ENCODE assay signal across 14 cellular contexts in the genomic region with DNA sequence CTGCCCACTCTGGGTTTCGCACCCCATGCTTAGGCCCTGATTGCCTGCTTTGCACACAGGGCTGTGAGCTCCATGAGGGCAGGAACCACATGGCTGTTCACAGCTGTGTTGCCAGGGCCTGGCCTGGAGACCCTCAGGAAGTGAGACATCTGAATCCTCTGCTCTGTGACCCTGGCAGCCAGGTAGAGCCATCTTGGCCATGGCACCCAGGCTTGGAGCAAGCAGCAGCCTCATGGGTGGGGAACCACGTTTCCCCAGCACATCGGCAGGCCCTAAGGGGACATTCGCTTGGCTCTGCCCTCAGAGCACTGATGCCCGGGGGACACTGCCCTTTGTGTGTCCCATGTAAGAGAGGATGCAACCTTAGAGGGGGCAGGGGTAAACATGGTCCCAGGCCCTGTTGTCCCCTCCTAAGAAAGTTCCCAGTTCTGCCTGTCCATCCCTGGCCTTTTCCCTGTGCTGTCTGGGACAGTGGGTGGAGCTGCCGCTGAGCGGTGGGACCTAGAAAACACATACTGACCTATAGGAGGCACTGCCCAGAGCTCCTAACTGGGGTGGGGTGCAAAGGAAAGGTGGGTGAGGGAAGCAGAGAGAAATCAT.
A peak's percentile ranks its signal among the peaks of the same experiment; 100 is the strongest.
DNase-seq lines count a peak whose midpoint lies in the region; ATAC-seq, FAIRE-seq and TF ChIP-seq lines count a peak whose summit lies in the region.
"Had no signal": no experiment of that assay in that cellular context is flagged by ENCODE, and none has a peak within 500 bp of the region (broad histone marks: within the 10 kb centered on the region; RNA-seq: fewer than 3 reads in every experiment).

No MANE protein-coding gene starts in this region.

- POLR2A ChIA-PET in activated CD8-positive, alpha-beta T cell treated with anti-CD3 and anti-CD28 coated beads for 36 hours (lab: Charles Lee) = interaction anchor here (0.5 to 2.8 kb wide), 2 partner anchors 12 to 211 kb away, joined by 4 to 14 read pairs; partner anchors contain the start of gene PTPA
- POLR2A ChIA-PET in activated CD8-positive, alpha-beta T cell treated with anti-CD3 and anti-CD28 coated beads, Interleukin-2, amount 10 ng/mL, durations not matched to agents 7 days and 5 days (lab: Charles Lee) = no interaction called here
- POLR2A ChIA-PET in K562 (lab: Yijun Ruan, JAX) = interaction anchor here (0.5 to 1.2 kb wide), 3 partner anchors 14 to 303 kb away, joined by 3 read pairs; no protein-coding TSS in a partner anchor
- POLR2A ChIA-PET in activated CD4-positive, alpha-beta T cell treated with anti-CD3 and anti-CD28 coated beads for 36 hours (lab: Charles Lee) = no interaction called here

- WGBS in K562 (ENCODE audit: insufficient coverage, low coverage, missing lambda C conversion rate) = 64% methylated on average over 6 of the region's 7 CpGs

- H3K9me3 Mint-ChIP-seq in activated CD8-positive, alpha-beta T cell treated with anti-CD3 and anti-CD28 coated beads for 36 hours = no peaks in the 10 kb centered on the region
- no peaks in the 10 kb centered on the region for H3K9me3 Mint-ChIP-seq in activated CD8-positive, alpha-beta T cell treated with anti-CD3 and anti-CD28 coated beads, Interleukin-2, amount 10 ng/mL, durations not matched to agents 7 days and 5 days (ENCODE audit: insufficient read depth)
- no peaks in the 10 kb centered on the region for H3K9me3 Mint-ChIP-seq in memory B cell
- H3K9me3 Mint-ChIP-seq in activated CD4-positive, alpha-beta T cell treated with anti-CD3 and anti-CD28 coated beads for 36 hours (ENCODE audit: low read depth) = no peaks in the 10 kb centered on the region
- H3K9me3 Mint-ChIP-seq in stimulated activated memory B cell treated with anti-CD40 and anti-IgM and Interleukin-4, amounts not matched to agents 10 μg/mL and 1 μg/mL and 100 μg/mL, for 72 hours = no peaks in the 10 kb centered on the region

- H3K9me3 ChIP-seq in K562 (replicated peaks; ENCODE audit: control insufficient read depth, insufficient read depth, low read depth, low read length) = no peaks in the 10 kb centered on the region

- no peaks in the 10 kb centered on the region for H3K9me1 ChIP-seq in K562 (ENCODE audit: control insufficient read depth, insufficient read depth, low read length)

- no TSS peak for BruUV-seq in K562 (replicated peaks; lab: Mats Ljungman, UMichigan)

- no peak overlapping the region for H3K27ac ChIP-seq in K562 (ENCODE audit: extremely low read depth, low read depth, low read length)
- peak overlapping the region; percentile 97 for H3K27ac ChIP-seq in temporal lobe (ENCODE audit: low read depth, low read length)

- no peak overlapping the region for H3K4me3 ChIP-seq in K562

- no peak for FAIRE-seq in K562 (lab: Jason Lieb, UNC)
- FAIRE-seq: A204.1 had no signal

- no peak overlapping the region for H3K4me2 ChIP-seq in K562 (ENCODE audit: insufficient read depth, low read length)

- no peaks in the 10 kb centered on the region for H3K27me3 Mint-ChIP-seq in activated CD8-positive, alpha-beta T cell treated with anti-CD3 and anti-CD28 coated beads for 36 hours
- H3K27me3 Mint-ChIP-seq in activated CD8-positive, alpha-beta T cell treated with anti-CD3 and anti-CD28 coated beads, Interleukin-2, amount 10 ng/mL, durations not matched to agents 7 days and 5 days (ENCODE audit: low read depth) = no peaks in the 10 kb centered on the region
- H3K27me3 Mint-ChIP-seq in memory B cell = peaks cover 15% of the 10 kb centered on the region
- H3K27me3 Mint-ChIP-seq in activated CD4-positive, alpha-beta T cell treated with anti-CD3 and anti-CD28 coated beads for 36 hours = no peaks in the 10 kb centered on the region
- H3K27me3 Mint-ChIP-seq in stimulated activated memory B cell treated with anti-CD40 and anti-IgM and Interleukin-4, amounts not matched to agents 10 μg/mL and 1 μg/mL and 100 μg/mL, for 72 hours = peaks cover 57% of the 10 kb centered on the region

- H3K27me3 ChIP-seq in K562 (ENCODE audit: control insufficient read depth in 2 of 2, insufficient read depth in 2 of 2, low read length in 2 of 2) = no peaks in the 10 kb centered on the region

- no peaks in the 10 kb centered on the region for H3K36me3 Mint-ChIP-seq in activated CD8-positive, alpha-beta T cell treated with anti-CD3 and anti-CD28 coated beads for 36 hours (ENCODE audit: low read depth)
- H3K36me3 Mint-ChIP-seq in activated CD8-positive, alpha-beta T cell treated with anti-CD3 and anti-CD28 coated beads, Interleukin-2, amount 10 ng/mL, durations not matched to agents 7 days and 5 days (ENCODE audit: low read depth) = no peaks in the 10 kb centered on the region
- H3K36me3 Mint-ChIP-seq in memory B cell = peaks cover 2% of the 10 kb centered on the region
- H3K36me3 Mint-ChIP-seq in activated CD4-positive, alpha-beta T cell treated with anti-CD3 and anti-CD28 coated beads for 36 hours (ENCODE audit: low read depth) = no peaks in the 10 kb centered on the region
- no peaks in the 10 kb centered on the region for H3K36me3 Mint-ChIP-seq in stimulated activated memory B cell treated with anti-CD40 and anti-IgM and Interleukin-4, amounts not matched to agents 10 μg/mL and 1 μg/mL and 100 μg/mL, for 72 hours

- peak; percentile 4 for DNase-seq in activated CD8-positive, alpha-beta T cell treated with anti-CD3 and anti-CD28 coated beads for 36 hours
- DNase-seq in activated CD8-positive, alpha-beta T cell treated with anti-CD3 and anti-CD28 coated beads, Interleukin-2, amount 10 ng/mL, durations not matched to agents 7 days and 5 days = no peak
- DNase-seq in K562 (ENCODE audit: extremely low read depth in 1 of 4, low spot score in 3 of 4) (no peak), memory B cell (ENCODE audit: low spot score in 2 of 2) (no peak), C1 segment of cervical spinal cord (lab: John Stamatoyannopoulos, UW) (no peak)
- no peak for DNase-seq in activated CD4-positive, alpha-beta T cell treated with anti-CD3 and anti-CD28 coated beads for 36 hours
- DNase-seq: activated CD4-positive, CD25-positive, alpha-beta regulatory T cell treated with anti-CD3 and anti-CD28 coated beads, Interleukin-2, amount 50 U/mL, for 72 hours; amniotic stem cell; NCI-H2029 treated with DMSO at 0.1 percent for 48 hours; RPMI8226; stimulated activated CD4-positive, alpha-beta T cell treated with anti-CD3 and anti-CD28 coated beads, Interleukin-15, amount 100 ng/mL, for 24 hours had no signal

- no peaks in the 10 kb centered on the region for H4K20me1 ChIP-seq in K562 (replicated peaks; ENCODE audit: control insufficient read depth, insufficient read depth, low read length)

- no peaks in the 10 kb centered on the region for H3K36me3 ChIP-seq in K562 (ENCODE audit: control insufficient read depth, insufficient read depth, low read length)

- 0 out of 4 replicates have a peak overlapping the region, but pooled peaks of 1 of the 2 experiments have one; percentile 29 for H3K9ac ChIP-seq in K562 (ENCODE audit: insufficient read depth in 1 of 2, low read depth in 2 of 2, low read length in 2 of 2)

- no peak for TF ChIP-seq RAD21 in K562 (CRISPR knock-in tag; conservative IDR thresholded peaks at IDR 0.05 in 1 of 2, IDR thresholded peaks at IDR 0.05 in 1 of 2)

- CTCF ChIA-PET in activated CD8-positive, alpha-beta T cell treated with anti-CD3 and anti-CD28 coated beads for 36 hours (lab: Charles Lee) = interaction anchor here (0.7 to 5.6 kb wide), 7 partner anchors 8 to 287 kb away, joined by 3 to 26 read pairs (median 3); no protein-coding TSS in a partner anchor
- CTCF ChIA-PET in activated CD8-positive, alpha-beta T cell treated with anti-CD3 and anti-CD28 coated beads, Interleukin-2, amount 10 ng/mL, durations not matched to agents 7 days and 5 days (lab: Charles Lee) = interaction anchor here (2.7 kb wide), 1 partner anchor 144 kb away, joined by 8 read pairs; the partner anchor contains the start of gene IER5L
- CTCF ChIA-PET in K562 (lab: Yijun Ruan, JAX; ENCODE audit: low intra/inter-chr PET ratio) = no interaction called here
- CTCF ChIA-PET in activated CD4-positive, alpha-beta T cell treated with anti-CD3 and anti-CD28 coated beads for 36 hours (lab: Charles Lee) = interaction anchor here (0.7 to 3.4 kb wide), 3 partner anchors 8 to 315 kb away, joined by 3 to 17 read pairs (median 3); no protein-coding TSS in a partner anchor

- peaks cover 26% of the 10 kb centered on the region for H3K4me1 Mint-ChIP-seq in activated CD8-positive, alpha-beta T cell treated with anti-CD3 and anti-CD28 coated beads for 36 hours (ENCODE audit: low read depth)
- peaks cover 18% of the 10 kb centered on the region for H3K4me1 Mint-ChIP-seq in activated CD8-positive, alpha-beta T cell treated with anti-CD3 and anti-CD28 coated beads, Interleukin-2, amount 10 ng/mL, durations not matched to agents 7 days and 5 days (ENCODE audit: low read depth)
- peaks cover 6% of the 10 kb centered on the region for H3K4me1 Mint-ChIP-seq in memory B cell
- H3K4me1 Mint-ChIP-seq in activated CD4-positive, alpha-beta T cell treated with anti-CD3 and anti-CD28 coated beads for 36 hours = peaks cover 24% of the 10 kb centered on the region
- peaks cover 21% of the 10 kb centered on the region for H3K4me1 Mint-ChIP-seq in stimulated activated memory B cell treated with anti-CD40 and anti-IgM and Interleukin-4, amounts not matched to agents 10 μg/mL and 1 μg/mL and 100 μg/mL, for 72 hours

- no peak for TF ChIP-seq POLR2A in K562 (conservative IDR thresholded peaks at IDR 0.05)

- TF ChIP-seq EP300 in K562 (IDR thresholded peaks at IDR 0.05; ENCODE audit: low read length) = no peak

- H2AFZ ChIP-seq in K562 (ENCODE audit: low read depth, low read length) = no peak overlapping the region

- H3K4me3 Mint-ChIP-seq in activated CD8-positive, alpha-beta T cell treated with anti-CD3 and anti-CD28 coated beads for 36 hours = no peak overlapping the region
- no peak overlapping the region for H3K4me3 Mint-ChIP-seq in activated CD8-positive, alpha-beta T cell treated with anti-CD3 and anti-CD28 coated beads, Interleukin-2, amount 10 ng/mL, durations not matched to agents 7 days and 5 days
- H3K4me3 Mint-ChIP-seq in memory B cell = peak overlapping the region; percentile 44
- no peak overlapping the region for H3K4me3 Mint-ChIP-seq in activated CD4-positive, alpha-beta T cell treated with anti-CD3 and anti-CD28 coated beads for 36 hours
- H3K4me3 Mint-ChIP-seq in stimulated activated memory B cell treated with anti-CD40 and anti-IgM and Interleukin-4, amounts not matched to agents 10 μg/mL and 1 μg/mL and 100 μg/mL, for 72 hours = no peak overlapping the region

- in situ Hi-C loops in K562 (cut with MboI) = no loop called here

- H3K27ac Mint-ChIP-seq in activated CD8-positive, alpha-beta T cell treated with anti-CD3 and anti-CD28 coated beads for 36 hours = no peak overlapping the region
- H3K27ac Mint-ChIP-seq in activated CD8-positive, alpha-beta T cell treated with anti-CD3 and anti-CD28 coated beads, Interleukin-2, amount 10 ng/mL, durations not matched to agents 7 days and 5 days = no peak overlapping the region
- no peak overlapping the region for H3K27ac Mint-ChIP-seq in memory B cell
- no peak overlapping the region for H3K27ac Mint-ChIP-seq in activated CD4-positive, alpha-beta T cell treated with anti-CD3 and anti-CD28 coated beads for 36 hours
- no peak overlapping the region for H3K27ac Mint-ChIP-seq in stimulated activated memory B cell treated with anti-CD40 and anti-IgM and Interleukin-4, amounts not matched to agents 10 μg/mL and 1 μg/mL and 100 μg/mL, for 72 hours

- no peaks in the 10 kb centered on the region for H3K79me2 ChIP-seq in K562 (ENCODE audit: control insufficient read depth, insufficient read depth, low read length)

- TF ChIP-seq CTCF in activated CD8-positive, alpha-beta T cell treated with anti-CD3 and anti-CD28 coated beads for 36 hours (IDR thresholded peaks at IDR 0.05) = no peak
- TF ChIP-seq CTCF in K562 (IDR thresholded peaks at IDR 0.05 in 2 of 3, conservative IDR thresholded peaks at IDR 0.05 in 1 of 3; ENCODE audit: insufficient read depth in 2 of 3, low read depth in 1 of 3, low read length in 3 of 3) = 0 out of 6 replicates have a peak, but pooled peaks have one; percentile 3 to 16 (median 13)

- intact Hi-C loops in activated CD8-positive, alpha-beta T cell treated with anti-CD3 and anti-CD28 coated beads for 36 hours (cut with micrococcal nuclease) = loop anchor here (10.0 kb wide), 2 partner anchors 147 to 283 kb away; partner anchors contain the start of gene IER5L
- intact Hi-C loops in K562 (cut with micrococcal nuclease) = loop anchor here (5.0 kb wide), 1 partner anchor 290 kb away; no protein-coding TSS in a partner anchor
- intact Hi-C loops in activated CD4-positive, alpha-beta T cell treated with anti-CD3 and anti-CD28 coated beads for 36 hours (cut with DNase I, micrococcal nuclease) = loop anchor here (5.0 to 10.0 kb wide), 2 partner anchors 90 to 147 kb away; partner anchors contain the start of gene IER5L (in 1 of the 2)

- no peak for ATAC-seq in activated CD8-positive, alpha-beta T cell treated with anti-CD3 and anti-CD28 coated beads for 36 hours
- ATAC-seq in activated CD8-positive, alpha-beta T cell treated with anti-CD3 and anti-CD28 coated beads, Interleukin-2, amount 10 ng/mL, durations not matched to agents 7 days and 5 days = no peak
- ATAC-seq in K562 (no peak), memory B cell (ENCODE audit: low read depth) (no peak)
- ATAC-seq in activated CD4-positive, alpha-beta T cell treated with anti-CD3 and anti-CD28 coated beads for 36 hours = no peak
- no peak for ATAC-seq in stimulated activated memory B cell treated with anti-CD40 and anti-IgM and Interleukin-4, amounts not matched to agents 10 μg/mL and 1 μg/mL and 100 μg/mL, for 72 hours

- H3K4me1 ChIP-seq in K562 (replicated peaks in 1 of 2; ENCODE audit: control insufficient read depth in 2 of 2, insufficient read depth in 2 of 2, low read length in 2 of 2) = peaks cover 14 to 27% of the 10 kb centered on the region in 2 experiments

Comparison
In these comparisons a context has a peak if more than half of its experiments do, and no peak if none do; other contexts are left out.
1. POLR2A ChIA-PET loops: an anchor here in activated CD8-positive, alpha-beta T cell treated with anti-CD3 and anti-CD28 coated beads for 36 hours (0.5 to 2.8 kb wide) and K562 (0.5 to 1.2 kb wide); none called in activated CD8-positive, alpha-beta T cell treated with anti-CD3 and anti-CD28 coated beads, Interleukin-2, amount 10 ng/mL, durations not matched to agents 7 days and 5 days and activated CD4-positive, alpha-beta T cell treated with anti-CD3 and anti-CD28 coated beads for 36 hours.